In genomic region chr1:207277241-207277640, GRCh38 we compare ENCODE assay signal across 23 cellular contexts.
"Had no signal": no experiment of that assay in that cellular context is flagged by ENCODE, and none has a peak within 500 bp of the region (broad histone marks: within the 10 kb centered on the region; RNA-seq: fewer than 3 reads in every experiment).

No MANE protein-coding gene starts in this region.

- H3K4me2 ChIP-seq: neural progenitor cell had no signal

- H3K27ac Mint-ChIP-seq: natural killer cell treated with Interleukin-12 subunit alpha and Interleukin-12 subunit beta and Interleukin-15 and Interleukin-18, amount 100 ng/mL, for 72 hours; neural progenitor cell; stimulated activated naive B cell treated with anti-CD40 and anti-IgM and Interleukin-4, amounts not matched to agents 10 μg/mL and 1 μg/mL and 100 μg/mL, for 72 hours; type B pancreatic cell had no signal

- H3K9me3 ChIP-seq: gastroesophageal sphincter, mucosa of descending colon, ovary, right atrium auricular region, sigmoid colon, suprapubic skin, thyroid gland had no signal

- FAIRE-seq: urothelium cell line had no signal

- H3K9me3 Mint-ChIP-seq: natural killer cell treated with Interleukin-12 subunit alpha and Interleukin-12 subunit beta and Interleukin-15 and Interleukin-18, amount 100 ng/mL, for 72 hours; neural progenitor cell had no signal

- H3K36me3 Mint-ChIP-seq: neural progenitor cell; stimulated activated naive B cell treated with anti-CD40 and anti-IgM and Interleukin-4, amounts not matched to agents 10 μg/mL and 1 μg/mL and 100 μg/mL, for 72 hours had no signal

- H3K27me3 ChIP-seq: dorsolateral prefrontal cortex, gastroesophageal sphincter, neural progenitor cell, ovary, right atrium auricular region, sigmoid colon, suprapubic skin, thyroid gland had no signal

- DNase-seq: dorsolateral prefrontal cortex; effector CD8-positive, alpha-beta T cell; glutamatergic neuron; islet precursor cell; mucosa of descending colon; nucleus accumbens; ovary; sigmoid colon; stimulated activated CD4-positive, alpha-beta T cell treated with anti-CD3 and anti-CD28 coated beads, Interleukin-2, amount 100 ng/mL, for 24 hours; stimulated activated CD4-positive, alpha-beta T cell treated with anti-CD3 and anti-CD28 coated beads, Interleukin-4, amount 100 ng/mL, for 4 hours; stimulated activated naive B cell treated with anti-CD40 and anti-IgM and Interleukin-4, amounts not matched to agents 10 μg/mL and 1 μg/mL and 100 μg/mL, for 72 hours; thyroid gland had no signal

- H3K27me3 Mint-ChIP-seq: stimulated activated naive B cell treated with anti-CD40 and anti-IgM and Interleukin-4, amounts not matched to agents 10 μg/mL and 1 μg/mL and 100 μg/mL, for 72 hours had no signal

- H3K27ac ChIP-seq: coronary artery, dorsolateral prefrontal cortex, gastroesophageal sphincter, neural progenitor cell, ovary, right atrium auricular region, sigmoid colon, skin epidermis, suprapubic skin, thyroid gland had no signal

- ATAC-seq: esophagus mucosa; gastroesophageal sphincter; left lobe of liver; mucosa of descending colon; natural killer cell treated with Interleukin-12 subunit alpha and Interleukin-12 subunit beta and Interleukin-15 and Interleukin-18, amount 100 ng/mL, for 72 hours; stimulated activated naive B cell treated with anti-CD40 and anti-IgM and Interleukin-4, amounts not matched to agents 10 μg/mL and 1 μg/mL and 100 μg/mL, for 72 hours had no signal

- H3K4me1 Mint-ChIP-seq: neural progenitor cell had no signal

- H3K4me3 ChIP-seq: coronary artery, dorsolateral prefrontal cortex, gastroesophageal sphincter, mucosa of descending colon, neural progenitor cell, ovary, right atrium auricular region, sigmoid colon, skin epidermis, suprapubic skin, thyroid gland had no signal

- H3K4me1 ChIP-seq: gastroesophageal sphincter, neural progenitor cell, right atrium auricular region, sigmoid colon, thyroid gland had no signal

- H3K36me3 ChIP-seq: gastroesophageal sphincter, neural progenitor cell, ovary, right atrium auricular region, sigmoid colon, suprapubic skin, thyroid gland had no signal

- H3K4me3 Mint-ChIP-seq: natural killer cell treated with Interleukin-12 subunit alpha and Interleukin-12 subunit beta and Interleukin-15 and Interleukin-18, amount 100 ng/mL, for 72 hours; neural progenitor cell; stimulated activated naive B cell treated with anti-CD40 and anti-IgM and Interleukin-4, amounts not matched to agents 10 μg/mL and 1 μg/mL and 100 μg/mL, for 72 hours; type B pancreatic cell had no signal

- H2AFZ ChIP-seq: neural progenitor cell had no signal

- H3K9ac ChIP-seq: neural progenitor cell had no signal
